9 cellular contexts compared by ENCODE assay signal in genomic region chr10:22086730-22087364, GRCh38.
A peak's percentile ranks its signal among the peaks of the same experiment; 100 is the strongest.
DNase-seq lines count a peak whose midpoint lies in the region; ATAC-seq, FAIRE-seq and TF ChIP-seq lines count a peak whose summit lies in the region.
"Had no signal": no experiment of that assay in that cellular context is flagged by ENCODE, and none has a peak within 500 bp of the region (broad histone marks: within the 10 kb centered on the region; RNA-seq: fewer than 3 reads in every experiment).

No MANE protein-coding gene starts in this region.

- peak; percentile 84 for FAIRE-seq in islet of Langerhans (lab: Jason Lieb, UNC)

- H3K27ac ChIP-seq in suprapubic skin = peak overlapping the region; percentile 46

- H3K9me3 ChIP-seq in suprapubic skin = no peaks in the 10 kb centered on the region

- peak; percentile 44 for DNase-seq in NCI-H82 (lab: John Stamatoyannopoulos, UW)
- no peak for DNase-seq in NCI-H82 treated with DMSO at 0.1 percent for 48 hours (lab: John Stamatoyannopoulos, UW; ENCODE audit: unreplicated experiment)
- DNase-seq in amniotic stem cell (lab: John Stamatoyannopoulos, UW) = peak; percentile 3
- DNase-seq in suprapubic skin (ENCODE audit: low spot score in 2 of 2) = peak; percentile 80 to 89
- no peak for DNase-seq in NCI-H187 treated with DMSO at 0.1 percent for 48 hours (lab: John Stamatoyannopoulos, UW)
- no peak for DNase-seq in T-helper 2 cell
- DNase-seq: CD4-positive, CD25-positive, alpha-beta regulatory T cell had no signal

- peaks cover 18% of the 10 kb centered on the region for H3K4me1 ChIP-seq in suprapubic skin

- ATAC-seq in GM19467 (IDR thresholded peaks at IDR 0.05; ENCODE audit: unreplicated experiment) = no peak

- TF ChIP-seq EP300 in suprapubic skin (IDR thresholded peaks at IDR 0.05) = no peak

- TF ChIP-seq POLR2A in suprapubic skin (IDR thresholded peaks at IDR 0.05) = no peak

- TF ChIP-seq CTCF in suprapubic skin (IDR thresholded peaks at IDR 0.05) = no peak

- H3K36me3 ChIP-seq in suprapubic skin = no peaks in the 10 kb centered on the region

- WGBS in suprapubic skin = 16% methylated on average over 5 of the region's 5 CpGs

- no peaks in the 10 kb centered on the region for H3K27me3 ChIP-seq in suprapubic skin

- no peak overlapping the region for H3K4me3 ChIP-seq in suprapubic skin

Comparison
In these comparisons a context has a peak if more than half of its experiments do, and no peak if none do; other contexts are left out.
1. DNase-seq: peak in NCI-H82 (single experiment), amniotic stem cell (single experiment) and suprapubic skin (2 of 2); none in NCI-H82 treated with DMSO at 0.1 percent for 48 hours (single experiment), NCI-H187 treated with DMSO at 0.1 percent for 48 hours (single experiment) and T-helper 2 cell (0 of 5).